Comparison of ENCODE assay signal across 1 cellular context in the genomic region with DNA sequence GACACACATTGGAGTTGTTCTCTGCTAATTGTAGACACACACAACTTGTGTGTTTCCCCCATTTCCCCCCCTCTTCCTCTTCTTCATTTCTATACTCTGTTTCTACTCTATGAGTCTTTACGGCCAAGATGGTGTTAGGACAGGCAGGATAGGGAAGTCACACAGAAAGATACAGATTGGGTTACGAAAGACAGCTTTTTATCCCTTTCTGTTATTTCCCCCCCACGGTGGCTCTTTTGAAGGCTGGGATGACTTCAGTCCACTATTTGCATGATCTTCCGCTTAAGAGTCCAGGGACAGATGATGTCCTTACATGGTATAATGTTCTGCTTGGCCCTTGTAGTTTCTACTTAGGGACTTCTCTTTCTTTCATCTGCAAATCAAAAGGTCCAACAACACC.
TF ChIP-seq lines count a peak whose summit lies in the region.

No MANE protein-coding gene starts in this region.

TF ChIP-seq in HepG2, 621 proteins besides CTCF, POLR2A, EP300 and RAD21:
- no peak for TF ChIP-seq SNAPC2 (CRISPR knock-in tag; IDR thresholded peaks at IDR 0.05)
- TF ChIP-seq, protein P1, sequence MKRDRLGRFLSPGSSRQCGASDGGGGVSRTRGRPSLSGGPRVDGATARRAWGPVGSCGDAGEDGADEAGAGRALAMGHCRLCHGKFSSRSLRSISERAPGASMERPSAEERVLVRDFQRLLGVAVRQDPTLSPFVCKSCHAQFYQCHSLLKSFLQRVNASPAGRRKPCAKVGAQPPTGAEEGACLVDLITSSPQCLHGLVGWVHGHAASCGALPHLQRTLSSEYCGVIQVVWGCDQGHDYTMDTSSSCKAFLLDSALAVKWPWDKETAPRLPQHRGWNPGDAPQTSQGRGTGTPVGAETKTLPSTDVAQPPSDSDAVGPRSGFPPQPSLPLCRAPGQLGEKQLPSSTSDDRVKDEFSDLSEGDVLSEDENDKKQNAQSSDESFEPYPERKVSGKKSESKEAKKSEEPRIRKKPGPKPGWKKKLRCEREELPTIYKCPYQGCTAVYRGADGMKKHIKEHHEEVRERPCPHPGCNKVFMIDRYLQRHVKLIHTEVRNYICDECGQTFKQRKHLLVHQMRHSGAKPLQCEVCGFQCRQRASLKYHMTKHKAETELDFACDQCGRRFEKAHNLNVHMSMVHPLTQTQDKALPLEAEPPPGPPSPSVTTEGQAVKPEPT (CRISPR knock-in tag; IDR thresholded peaks at IDR 0.05; ENCODE audit: low read depth), result no peak
- no peak for TF ChIP-seq SETDB1 (CRISPR knock-in tag; IDR thresholded peaks at IDR 0.05; ENCODE audit: borderline replicate concordance)
- TF ChIP-seq GMEB2 (CRISPR knock-in tag; IDR thresholded peaks at IDR 0.05; ENCODE audit: low read depth), result no peak
- no peak for TF ChIP-seq ZSCAN31 (CRISPR knock-in tag; IDR thresholded peaks at IDR 0.05; ENCODE audit: low read depth)
- TF ChIP-seq, protein P2, sequence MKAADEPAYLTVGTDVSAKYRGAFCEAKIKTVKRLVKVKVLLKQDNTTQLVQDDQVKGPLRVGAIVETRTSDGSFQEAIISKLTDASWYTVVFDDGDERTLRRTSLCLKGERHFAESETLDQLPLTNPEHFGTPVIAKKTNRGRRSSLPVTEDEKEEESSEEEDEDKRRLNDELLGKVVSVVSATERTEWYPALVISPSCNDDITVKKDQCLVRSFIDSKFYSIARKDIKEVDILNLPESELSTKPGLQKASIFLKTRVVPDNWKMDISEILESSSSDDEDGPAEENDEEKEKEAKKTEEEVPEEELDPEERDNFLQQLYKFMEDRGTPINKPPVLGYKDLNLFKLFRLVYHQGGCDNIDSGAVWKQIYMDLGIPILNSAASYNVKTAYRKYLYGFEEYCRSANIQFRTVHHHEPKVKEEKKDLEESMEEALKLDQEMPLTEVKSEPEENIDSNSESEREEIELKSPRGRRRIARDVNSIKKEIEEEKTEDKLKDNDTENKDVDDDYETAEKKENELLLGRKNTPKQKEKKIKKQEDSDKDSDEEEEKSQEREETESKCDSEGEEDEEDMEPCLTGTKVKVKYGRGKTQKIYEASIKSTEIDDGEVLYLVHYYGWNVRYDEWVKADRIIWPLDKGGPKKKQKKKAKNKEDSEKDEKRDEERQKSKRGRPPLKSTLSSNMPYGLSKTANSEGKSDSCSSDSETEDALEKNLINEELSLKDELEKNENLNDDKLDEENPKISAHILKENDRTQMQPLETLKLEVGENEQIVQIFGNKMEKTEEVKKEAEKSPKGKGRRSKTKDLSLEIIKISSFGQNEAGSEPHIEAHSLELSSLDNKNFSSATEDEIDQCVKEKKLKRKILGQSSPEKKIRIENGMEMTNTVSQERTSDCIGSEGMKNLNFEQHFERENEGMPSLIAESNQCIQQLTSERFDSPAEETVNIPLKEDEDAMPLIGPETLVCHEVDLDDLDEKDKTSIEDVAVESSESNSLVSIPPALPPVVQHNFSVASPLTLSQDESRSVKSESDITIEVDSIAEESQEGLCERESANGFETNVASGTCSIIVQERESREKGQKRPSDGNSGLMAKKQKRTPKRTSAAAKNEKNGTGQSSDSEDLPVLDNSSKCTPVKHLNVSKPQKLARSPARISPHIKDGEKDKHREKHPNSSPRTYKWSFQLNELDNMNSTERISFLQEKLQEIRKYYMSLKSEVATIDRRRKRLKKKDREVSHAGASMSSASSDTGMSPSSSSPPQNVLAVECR (CRISPR knock-in tag; IDR thresholded peaks at IDR 0.05; ENCODE audit: borderline replicate concordance), result no peak
- TF ChIP-seq ZNF782 (CRISPR knock-in tag; IDR thresholded peaks at IDR 0.05; ENCODE audit: borderline replicate concordance), result no peak
- no peak for TF ChIP-seq ZNF749 (CRISPR knock-in tag; IDR thresholded peaks at IDR 0.05; ENCODE audit: borderline replicate concordance)
- no peak for TF ChIP-seq KDM5B (CRISPR knock-in tag; IDR thresholded peaks at IDR 0.05; ENCODE audit: borderline replicate concordance)
- TF ChIP-seq JUN (CRISPR knock-in tag; IDR thresholded peaks at IDR 0.05), result no peak
- no peak for TF ChIP-seq HNF1B (CRISPR knock-in tag; IDR thresholded peaks at IDR 0.05)
- no peak for TF ChIP-seq ZNF713 (CRISPR knock-in tag; IDR thresholded peaks at IDR 0.05)
- TF ChIP-seq CEBPG (CRISPR knock-in tag; IDR thresholded peaks at IDR 0.05), result no peak
- no peak for TF ChIP-seq HNRNPK (IDR thresholded peaks at IDR 0.05; ENCODE audit: low read depth, low read length, poor library complexity, severe bottlenecking)
- no peak for TF ChIP-seq FIP1L1 (IDR thresholded peaks at IDR 0.05; ENCODE audit: borderline replicate concordance, insufficient read depth, low read depth, low read length)
